In the genomic region with DNA sequence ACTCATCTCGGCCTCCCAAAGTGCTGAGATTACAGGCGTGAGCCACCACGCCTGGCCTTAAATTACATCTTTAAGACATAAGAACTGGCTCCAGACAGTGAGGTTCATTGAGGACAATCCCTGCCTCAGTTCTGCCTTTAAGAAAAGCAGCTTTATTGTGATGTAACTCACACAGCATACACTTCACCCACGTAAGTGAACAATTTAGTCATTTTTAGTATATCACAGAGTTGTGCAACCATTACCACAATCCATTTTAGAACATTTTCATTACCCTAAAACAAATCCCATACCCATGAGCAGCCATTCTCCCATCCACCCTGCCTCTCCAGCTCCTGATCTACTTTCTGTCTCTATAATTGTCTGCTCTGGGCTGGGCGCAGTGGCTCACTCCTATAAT, we compare ENCODE assay signal across 23 cellular contexts.
"Had no signal": no experiment of that assay in that cellular context is flagged by ENCODE, and none has a peak within 500 bp of the region (broad histone marks: within the 10 kb centered on the region; RNA-seq: fewer than 3 reads in every experiment).

No MANE protein-coding gene starts in this region.

- H3K27ac Mint-ChIP-seq: activated B cell treated with CpG ODN at 0.5 μM for 24 hours, memory B cell had no signal

- H3K27me3 ChIP-seq: gastroesophageal sphincter, heart left ventricle, stomach, suprapubic skin, transverse colon had no signal

- H3K4me1 Mint-ChIP-seq: memory B cell had no signal

- H3K27ac ChIP-seq: gastroesophageal sphincter, heart left ventricle, parathyroid adenoma, stomach, suprapubic skin, transverse colon had no signal

- H3K4me1 ChIP-seq: parathyroid adenoma had no signal

- H3K27me3 Mint-ChIP-seq: activated B cell treated with CpG ODN at 0.5 μM for 24 hours; activated naive CD8-positive, alpha-beta T cell treated with anti-CD3 and anti-CD28 coated beads, Interleukin-2, amount 50 U/mL, for 24 hours; brain; memory B cell; natural killer cell treated with Interleukin-12 subunit alpha and Interleukin-12 subunit beta and Interleukin-15 and Interleukin-18, amount 100 ng/mL, for 72 hours had no signal

- H3K9me3 ChIP-seq: gastroesophageal sphincter, heart left ventricle, stomach, suprapubic skin, transverse colon had no signal

- H3K4me3 ChIP-seq: gastroesophageal sphincter, heart left ventricle, stomach, suprapubic skin, transverse colon had no signal

- H3K9me3 Mint-ChIP-seq: activated B cell treated with CpG ODN at 0.5 μM for 24 hours; activated naive CD8-positive, alpha-beta T cell treated with anti-CD3 and anti-CD28 coated beads, Interleukin-2, amount 50 U/mL, for 24 hours; activated T-helper 1 cell treated with anti-CD3 and anti-CD28 coated beads, Interleukin-12 subunit alpha, Interleukin-12 subunit beta, Interleukin-2, Interleukin-4 antibody, amounts not matched to agents 30 ng/mL and 10 ng/mL and 1 ng/mL, durations not matched to agents 14 hours and 24 hours and 36 hours; brain; memory B cell; natural killer cell treated with Interleukin-12 subunit alpha and Interleukin-12 subunit beta and Interleukin-15 and Interleukin-18, amount 100 ng/mL, for 72 hours had no signal

- ATAC-seq: activated naive CD8-positive, alpha-beta T cell treated with anti-CD3 and anti-CD28 coated beads, Interleukin-2, amount 50 U/mL, for 24 hours; gastroesophageal sphincter; heart left ventricle; right cardiac atrium had no signal

- DNase-seq: activated B cell treated with CpG ODN at 0.5 μM for 24 hours; activated CD4-positive, alpha-beta T cell treated with anti-CD3 and anti-CD28 coated beads for 4 hours; activated CD4-positive, alpha-beta T cell treated with anti-CD3 and anti-CD28 coated beads, Interleukin-2, amount 50 U/mL, for 48 hours; activated gamma-delta T cell; activated naive CD4-positive, alpha-beta T cell treated with anti-CD3 and anti-CD28 coated beads, Interleukin-2, amount 50 U/mL, for 16 hours; activated naive CD8-positive, alpha-beta T cell treated with anti-CD3 and anti-CD28 coated beads, Interleukin-2, amount 50 U/mL, for 24 hours; anterior cingulate cortex; dermis blood vessel endothelial cell; effector CD8-positive, alpha-beta T cell; heart left ventricle; stimulated activated CD4-positive, alpha-beta T cell treated with anti-CD3 and anti-CD28 coated beads, Interleukin-12 subunit alpha, Interleukin-12 subunit beta, amount 100 ng/mL, for 4 hours; stimulated activated CD4-positive, alpha-beta T cell treated with anti-CD3 and anti-CD28 coated beads, Interleukin-4, amount 100 ng/mL, for 4 hours; stomach; T-helper 9 cell; transverse colon had no signal

- H3K4me3 Mint-ChIP-seq: activated B cell treated with CpG ODN at 0.5 μM for 24 hours; activated naive CD8-positive, alpha-beta T cell treated with anti-CD3 and anti-CD28 coated beads, Interleukin-2, amount 50 U/mL, for 24 hours; activated T-helper 1 cell treated with anti-CD3 and anti-CD28 coated beads, Interleukin-12 subunit alpha, Interleukin-12 subunit beta, Interleukin-2, Interleukin-4 antibody, amounts not matched to agents 30 ng/mL and 10 ng/mL and 1 ng/mL, durations not matched to agents 14 hours and 24 hours and 36 hours; brain; memory B cell; natural killer cell treated with Interleukin-12 subunit alpha and Interleukin-12 subunit beta and Interleukin-15 and Interleukin-18, amount 100 ng/mL, for 72 hours had no signal
